In genomic region chr1:229895605-229896004, GRCh38 we compare ENCODE assay signal across 20 cellular contexts.
A peak's percentile ranks its signal among the peaks of the same experiment; 100 is the strongest.
DNase-seq lines count a peak whose midpoint lies in the region; ATAC-seq, FAIRE-seq and TF ChIP-seq lines count a peak whose summit lies in the region.
"Had no signal": no experiment of that assay in that cellular context is flagged by ENCODE, and none has a peak within 500 bp of the region (broad histone marks: within the 10 kb centered on the region; RNA-seq: fewer than 3 reads in every experiment).

No MANE protein-coding gene starts in this region.

- no peaks in the 10 kb centered on the region for H3K36me3 Mint-ChIP-seq in stimulated activated effector memory CD8-positive, alpha-beta T cell treated with anti-CD3 and anti-CD28 coated beads, Interleukin-12 subunit alpha, Interleukin-12 subunit beta, amount 100 ng/mL, for 72 hours
- H3K36me3 Mint-ChIP-seq: CD4-positive, CD25-positive, alpha-beta regulatory T cell; CD8-positive, alpha-beta T cell had no signal

- DNase-seq in MV-4-11 (lab: John Stamatoyannopoulos, UW) (peak; percentile 2), K562 (ENCODE audit: extremely low read depth in 1 of 4, low spot score in 3 of 4) (no peak), HTR-8/SVneo (ENCODE audit: insufficient read length, low spot score) (no peak), smooth muscle cell (lab: John Stamatoyannopoulos, UW; ENCODE audit: unreplicated experiment) (no peak)
- no peak for DNase-seq in stimulated activated effector memory CD8-positive, alpha-beta T cell treated with anti-CD3 and anti-CD28 coated beads, Interleukin-12 subunit alpha, Interleukin-12 subunit beta, amount 100 ng/mL, for 72 hours (ENCODE audit: low spot score in 2 of 2)
- DNase-seq: Caco-2; CD4-positive, CD25-positive, alpha-beta regulatory T cell; CD8-positive, alpha-beta T cell; DMS79; EL; GDM1; GOT3 had no signal

- H3K4me2 ChIP-seq in K562 (ENCODE audit: insufficient read depth, low read length) (no peak overlapping the region), smooth muscle cell (no peak overlapping the region)
- H3K4me2 ChIP-seq: BLaER1 had no signal

- no peak overlapping the region for H3K4me3 Mint-ChIP-seq in stimulated activated effector memory CD8-positive, alpha-beta T cell treated with anti-CD3 and anti-CD28 coated beads, Interleukin-12 subunit alpha, Interleukin-12 subunit beta, amount 100 ng/mL, for 72 hours
- H3K4me3 Mint-ChIP-seq: B cell; CD4-positive, CD25-positive, alpha-beta regulatory T cell; CD8-positive, alpha-beta T cell had no signal

- CTCF ChIA-PET in HEK293 (lab: Yijun Ruan, JAX), result no interaction called here
- CTCF ChIA-PET in K562 (lab: Yijun Ruan, JAX; ENCODE audit: low intra/inter-chr PET ratio), result no interaction called here

- H3K4me1 ChIP-seq in HEK293 (ENCODE audit: control insufficient read depth, insufficient read depth, low read length), result peaks cover 12% of the 10 kb centered on the region
- H3K4me1 ChIP-seq in K562 (replicated peaks in 1 of 2; ENCODE audit: control insufficient read depth in 2 of 2, insufficient read depth in 2 of 2, low read length in 2 of 2), result no peaks in the 10 kb centered on the region
- H3K4me1 ChIP-seq in smooth muscle cell (ENCODE audit: low read depth), result no peaks in the 10 kb centered on the region
- H3K4me1 ChIP-seq: BLaER1, HAP-1 had no signal

- no peaks in the 10 kb centered on the region for H3K9me1 ChIP-seq in K562 (ENCODE audit: control insufficient read depth, insufficient read depth, low read length)

- H3K27ac ChIP-seq in HEK293 (ENCODE audit: extremely low read depth, low read depth, low read length) (no peak overlapping the region), K562 (ENCODE audit: extremely low read depth, low read depth, low read length) (no peak overlapping the region), smooth muscle cell (ENCODE audit: low read depth) (no peak overlapping the region)
- H3K27ac ChIP-seq: BLaER1, C4-2B had no signal

- WGBS in K562 (ENCODE audit: insufficient coverage, low coverage, missing lambda C conversion rate), result 0% methylated on average over 3 of the region's 3 CpGs
- 85% methylated on average over 3 of the region's 3 CpGs for WGBS in smooth muscle cell (ENCODE audit: low lambda C conversion rate)

- in situ Hi-C loops in K562 (cut with MboI), result no loop called here

- no peak for TF ChIP-seq RAD21 in K562 (CRISPR knock-in tag; conservative IDR thresholded peaks at IDR 0.05 in 1 of 2, IDR thresholded peaks at IDR 0.05 in 1 of 2)

- H3K9me3 Mint-ChIP-seq in stimulated activated effector memory CD8-positive, alpha-beta T cell treated with anti-CD3 and anti-CD28 coated beads, Interleukin-12 subunit alpha, Interleukin-12 subunit beta, amount 100 ng/mL, for 72 hours, result no peaks in the 10 kb centered on the region
- H3K9me3 Mint-ChIP-seq: CD8-positive, alpha-beta T cell had no signal

- H3K9ac ChIP-seq in K562 (ENCODE audit: insufficient read depth in 1 of 2, low read depth in 2 of 2, low read length in 2 of 2) (no peak overlapping the region), smooth muscle cell (ENCODE audit: low read depth) (no peak overlapping the region)
- H3K9ac ChIP-seq: BLaER1 had no signal

- intact Hi-C loops in K562 (cut with micrococcal nuclease), result no loop called here

- FAIRE-seq in K562 (lab: Jason Lieb, UNC) (no peak), HTR-8/SVneo (lab: Jason Lieb, UNC) (no peak)
- FAIRE-seq: GM12891, GM18507, H54 had no signal

- no peaks in the 10 kb centered on the region for H3K9me3 ChIP-seq in HEK293 (ENCODE audit: control insufficient read depth, insufficient read depth, low read depth, low read length)
- H3K9me3 ChIP-seq in K562 (replicated peaks; ENCODE audit: control insufficient read depth, insufficient read depth, low read depth, low read length), result no peaks in the 10 kb centered on the region
- no peaks in the 10 kb centered on the region for H3K9me3 ChIP-seq in smooth muscle cell (replicated peaks; ENCODE audit: low read depth)
- H3K9me3 ChIP-seq: BLaER1, HAP-1 had no signal

- TF ChIP-seq CTCF in HEK293 (tag by site-specific recombination; IDR thresholded peaks at IDR 0.05), result no peak
- TF ChIP-seq CTCF in K562 (IDR thresholded peaks at IDR 0.05 in 2 of 3, conservative IDR thresholded peaks at IDR 0.05 in 1 of 3; ENCODE audit: insufficient read depth in 2 of 3, low read depth in 1 of 3, low read length in 3 of 3), result no peak
- no peak for TF ChIP-seq CTCF in smooth muscle cell (IDR thresholded peaks at IDR 0.05; ENCODE audit: borderline replicate concordance, insufficient read depth, poor library complexity, severe bottlenecking)

- ATAC-seq in K562, result no peak
- ATAC-seq in stimulated activated effector memory CD8-positive, alpha-beta T cell treated with anti-CD3 and anti-CD28 coated beads, Interleukin-12 subunit alpha, Interleukin-12 subunit beta, amount 100 ng/mL, for 72 hours, result peak; percentile 11
- ATAC-seq: CD8-positive, alpha-beta T cell had no signal

- no peaks in the 10 kb centered on the region for H4K20me1 ChIP-seq in K562 (replicated peaks; ENCODE audit: control insufficient read depth, insufficient read depth, low read length)
- H4K20me1 ChIP-seq in smooth muscle cell (ENCODE audit: low read depth), result no peaks in the 10 kb centered on the region
- H4K20me1 ChIP-seq: BLaER1 had no signal

- H3K27me3 ChIP-seq in K562 (ENCODE audit: control insufficient read depth in 2 of 2, insufficient read depth in 2 of 2, low read length in 2 of 2), result peaks cover 6 to 14% of the 10 kb centered on the region in 2 experiments; a peak in 4 of 5 replicates
- H3K27me3 ChIP-seq in smooth muscle cell (ENCODE audit: low read depth), result peaks cover 4% of the 10 kb centered on the region
- H3K27me3 ChIP-seq: BLaER1 had no signal

- no peaks in the 10 kb centered on the region for H3K79me2 ChIP-seq in K562 (ENCODE audit: control insufficient read depth, insufficient read depth, low read length)
- H3K79me2 ChIP-seq in smooth muscle cell (ENCODE audit: low read depth), result no peaks in the 10 kb centered on the region

- no peak overlapping the region for H3K27ac Mint-ChIP-seq in stimulated activated effector memory CD8-positive, alpha-beta T cell treated with anti-CD3 and anti-CD28 coated beads, Interleukin-12 subunit alpha, Interleukin-12 subunit beta, amount 100 ng/mL, for 72 hours
- H3K27ac Mint-ChIP-seq: B cell; CD8-positive, alpha-beta T cell had no signal

- TF ChIP-seq POLR2A in K562 (conservative IDR thresholded peaks at IDR 0.05), result no peak

- no TSS peak for BruUV-seq in K562 (replicated peaks; lab: Mats Ljungman, UMichigan)

- H2AFZ ChIP-seq in K562 (ENCODE audit: low read depth, low read length) (no peak overlapping the region), smooth muscle cell (ENCODE audit: low read depth) (no peak overlapping the region)

- H3F3A ChIP-seq in smooth muscle cell (ENCODE audit: low read depth), result no peaks in the 10 kb centered on the region

- H3K36me3 ChIP-seq in HEK293 (ENCODE audit: control insufficient read depth in 2 of 2, insufficient read depth in 1 of 2, low read length in 2 of 2) (no peaks in the 10 kb centered on the region), K562 (ENCODE audit: control insufficient read depth, insufficient read depth, low read length) (no peaks in the 10 kb centered on the region), smooth muscle cell (ENCODE audit: low read depth) (no peaks in the 10 kb centered on the region)
- H3K36me3 ChIP-seq: BLaER1, HAP-1 had no signal

- H3K4me1 Mint-ChIP-seq in stimulated activated effector memory CD8-positive, alpha-beta T cell treated with anti-CD3 and anti-CD28 coated beads, Interleukin-12 subunit alpha, Interleukin-12 subunit beta, amount 100 ng/mL, for 72 hours, result no peaks in the 10 kb centered on the region
- H3K4me1 Mint-ChIP-seq: B cell; CD4-positive, CD25-positive, alpha-beta regulatory T cell had no signal

- no peak; the same call in 1 of the 2 replicates for TF ChIP-seq EP300 in K562 (IDR thresholded peaks at IDR 0.05; ENCODE audit: low read length)

- POLR2A ChIA-PET in HEK293 (lab: Yijun Ruan, JAX), result no interaction called here
- POLR2A ChIA-PET in K562 (lab: Yijun Ruan, JAX), result no interaction called here

- H3K4me3 ChIP-seq in HEK293 (ENCODE audit: low read depth, low read length), result no peak overlapping the region
- no peak overlapping the region for H3K4me3 ChIP-seq in K562
- H3K4me3 ChIP-seq in smooth muscle cell, result no peak overlapping the region
- H3K4me3 ChIP-seq: BLaER1, HAP-1 had no signal

TF ChIP-seq in HEK293, 187 proteins besides CTCF, POLR2A, EP300 and RAD21:
- TF ChIP-seq ZNF341 (tag by site-specific recombination; IDR thresholded peaks at IDR 0.05; ENCODE audit: low read depth), result peak; percentile 87
- no peak for TF ChIP-seq ZNF133 (tag by site-specific recombination; IDR thresholded peaks at IDR 0.05)
- TF ChIP-seq, protein P1, sequence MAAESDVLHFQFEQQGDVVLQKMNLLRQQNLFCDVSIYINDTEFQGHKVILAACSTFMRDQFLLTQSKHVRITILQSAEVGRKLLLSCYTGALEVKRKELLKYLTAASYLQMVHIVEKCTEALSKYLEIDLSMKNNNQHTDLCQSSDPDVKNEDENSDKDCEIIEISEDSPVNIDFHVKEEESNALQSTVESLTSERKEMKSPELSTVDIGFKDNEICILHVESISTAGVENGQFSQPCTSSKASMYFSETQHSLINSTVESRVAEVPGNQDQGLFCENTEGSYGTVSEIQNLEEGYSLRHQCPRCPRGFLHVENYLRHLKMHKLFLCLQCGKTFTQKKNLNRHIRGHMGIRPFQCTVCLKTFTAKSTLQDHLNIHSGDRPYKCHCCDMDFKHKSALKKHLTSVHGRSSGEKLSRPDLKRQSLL (tag by site-specific recombination; IDR thresholded peaks at IDR 0.05), result peak; percentile 84; the same call in 1 of the 2 replicates

TF ChIP-seq in K562, 482 proteins besides CTCF, POLR2A, EP300 and RAD21 (continues in another document):
- TF ChIP-seq NR4A1 (CRISPR knock-in tag; IDR thresholded peaks at IDR 0.05) (no peak), NR4A1 (tag; IDR thresholded peaks at IDR 0.05) (no peak), BRF1 (IDR thresholded peaks at IDR 0.05; ENCODE audit: borderline replicate concordance, extremely low read depth, insufficient read length) (no peak), DLX4 (CRISPR knock-in tag; IDR thresholded peaks at IDR 0.05) (no peak), PHF21A (IDR thresholded peaks at IDR 0.05; ENCODE audit: borderline replicate concordance, low read depth) (no peak), TSC22D4 (tag; IDR thresholded peaks at IDR 0.05) (no peak), SETDB1 (IDR thresholded peaks at IDR 0.05; ENCODE audit: low read length) (no peak), ESRRB (CRISPR knock-in tag; IDR thresholded peaks at IDR 0.05; ENCODE audit: borderline replicate concordance) (no peak), STAT5A (IDR thresholded peaks at IDR 0.05; ENCODE audit: borderline replicate concordance, low read length) (peak; percentile 52)
